11 cellular contexts compared by ENCODE assay signal in the genomic region with DNA sequence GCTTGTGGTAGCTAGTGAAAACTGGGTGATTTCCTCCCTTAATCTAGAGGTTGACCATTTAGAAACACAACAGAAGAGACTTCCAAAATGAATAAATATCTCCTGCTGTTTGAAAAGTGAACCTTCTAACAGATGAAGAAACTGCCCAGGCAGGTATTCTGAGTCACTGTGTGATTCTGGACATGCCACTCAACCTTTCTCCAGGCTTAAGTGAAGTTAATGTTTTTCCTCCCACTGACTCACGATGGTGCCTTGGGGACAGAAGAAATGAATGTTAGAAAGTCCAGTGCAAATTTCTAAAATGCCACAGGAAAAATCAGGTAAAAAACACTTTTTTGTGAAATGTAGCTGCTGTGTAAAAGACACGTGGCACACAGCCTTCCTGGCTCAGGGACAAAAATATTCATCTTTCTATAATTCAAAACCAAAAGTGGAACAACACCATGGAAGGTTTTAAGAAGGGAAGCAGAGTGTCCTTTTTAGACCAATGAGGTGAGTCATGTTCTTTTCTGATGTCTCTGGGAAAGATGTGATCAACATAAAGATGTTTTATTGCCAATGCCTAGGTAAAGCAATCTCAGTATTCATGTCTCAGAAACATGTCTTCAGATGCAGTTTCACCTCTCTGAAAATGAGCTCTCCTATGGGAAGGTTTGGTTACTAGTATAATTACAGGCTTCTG. TPM values are rescaled to one million over a fixed set of nuclear protein-coding genes. Genes with fewer than 3 reads are reported as not detected.
DNase-seq lines count a peak whose midpoint lies in the region; ATAC-seq and TF ChIP-seq lines count a peak whose summit lies in the region.
"Had no signal": no experiment of that assay in that cellular context is flagged by ENCODE, and none has a peak within 500 bp of the region (broad histone marks: within the 10 kb centered on the region; RNA-seq: fewer than 3 reads in every experiment).

No MANE protein-coding gene starts in this region.

- POLR2A ChIA-PET in RWPE1 (lab: Yijun Ruan, JAX; ENCODE audit: low non-redundant PET): interaction anchor here (0.9 kb wide), 1 partner anchor 10 kb away, joined by 4 read pairs; a partner anchor contains a TSS
- POLR2A ChIA-PET in CD8-positive, alpha-beta T cell (lab: Charles Lee): no interaction called here

- CTCF ChIA-PET in RWPE1 (lab: Yijun Ruan, JAX): no interaction called here
- CTCF ChIA-PET in CD8-positive, alpha-beta T cell (lab: Charles Lee): interaction anchor here (1.0 to 1.3 kb wide), 2 partner anchors 20 to 31 kb away, joined by 3 to 4 read pairs; no protein-coding TSS in a partner anchor

- TF ChIP-seq CTCF in RWPE1 (conservative IDR thresholded peaks at IDR 0.05; ENCODE audit: low read depth): no peak
- TF ChIP-seq CTCF in CD8-positive, alpha-beta T cell (IDR thresholded peaks at IDR 0.05): no peak

- DNase-seq in DMS53 (lab: John Stamatoyannopoulos, UW) (peak; percentile 43), RWPE1 (ENCODE audit: low spot score) (peak; percentile 69), kidney tubule cell (ENCODE audit: low spot score) (peak; percentile 89), NCI-H82 (lab: John Stamatoyannopoulos, UW) (no peak), superior temporal gyrus (ENCODE audit: extremely low spot score) (no peak), NCI-H524 treated with DMSO at 0.1 percent for 48 hours (lab: John Stamatoyannopoulos, UW) (no peak)
- DNase-seq in CD8-positive, alpha-beta T cell: no peak
- DNase-seq: DMS 273 treated with DMSO at 0.1 percent for 48 hours; NCI-H187; stimulated activated CD8-positive, alpha-beta memory T cell treated with anti-CD3 and anti-CD28 coated beads, Interleukin-4, amount 100 ng/mL, for 48 hours had no signal

- intact Hi-C loops in CD8-positive, alpha-beta T cell (cut with DNase I, micrococcal nuclease): no loop called here

- H3K36me3 ChIP-seq in CD8-positive, alpha-beta T cell (ENCODE audit: insufficient read depth, low read length): no peaks in the 10 kb centered on the region

- no peaks in the 10 kb centered on the region for H3K27me3 Mint-ChIP-seq in CD8-positive, alpha-beta T cell (ENCODE audit: low read depth)

- no peak overlapping the region for H3K27ac ChIP-seq in RWPE1
- no peak overlapping the region for H3K27ac ChIP-seq in CD8-positive, alpha-beta T cell (ENCODE audit: low read depth, low read length)

- no peaks in the 10 kb centered on the region for H3K4me1 ChIP-seq in CD8-positive, alpha-beta T cell (ENCODE audit: insufficient read depth, low read length)

- no peaks in the 10 kb centered on the region for H3K9me3 Mint-ChIP-seq in CD8-positive, alpha-beta T cell

- no peaks in the 10 kb centered on the region for H3K27me3 ChIP-seq in CD8-positive, alpha-beta T cell (ENCODE audit: insufficient read depth, low read length)

- H3K4me1 Mint-ChIP-seq in CD8-positive, alpha-beta T cell (ENCODE audit: low read depth): peaks cover 16% of the 10 kb centered on the region

- no peaks in the 10 kb centered on the region for H3K36me3 Mint-ChIP-seq in CD8-positive, alpha-beta T cell

- H3K4me3 ChIP-seq in CD8-positive, alpha-beta T cell (ENCODE audit: low read depth, low read length): no peak overlapping the region

- no peak overlapping the region for H3K27ac Mint-ChIP-seq in CD8-positive, alpha-beta T cell

- no peaks in the 10 kb centered on the region for H3K9me3 ChIP-seq in CD8-positive, alpha-beta T cell (ENCODE audit: low read length)

- H3K4me3 Mint-ChIP-seq in CD8-positive, alpha-beta T cell: no peak overlapping the region

- peak; percentile 35 for ATAC-seq in GM19467 (IDR thresholded peaks at IDR 0.05; ENCODE audit: unreplicated experiment)
- ATAC-seq in CD8-positive, alpha-beta T cell: no peak

RNA-seq across cellular contexts. Expression of a gene that starts 9.1 kb away (rescaled TPM):
- total RNA-seq in CD8-positive, alpha-beta T cell: not detected

RNA-seq across cellular contexts. Expression of a gene that starts 34.3 kb away (rescaled TPM):
- 100 to 1,000 TPM; 445 to 453 TPM for total RNA-seq in CD8-positive, alpha-beta T cell

Comparison
In these comparisons a context has a peak if more than half of its experiments do, and no peak if none do; other contexts are left out.
1. DNase-seq: peak in DMS53 (single experiment), RWPE1 (single experiment) and kidney tubule cell (single experiment); none in CD8-positive, alpha-beta T cell (0 of 7), NCI-H82 (single experiment), superior temporal gyrus (single experiment) and NCI-H524 treated with DMSO at 0.1 percent for 48 hours (single experiment).